18 cellular contexts compared by ENCODE assay signal in genomic region chr7:1498370-1499305, GRCh38.
DNase-seq lines count a peak whose midpoint lies in the region; ATAC-seq lines count a peak whose summit lies in the region.
"Had no signal": no experiment of that assay in that cellular context is flagged by ENCODE, and none has a peak within 500 bp of the region (broad histone marks: within the 10 kb centered on the region; RNA-seq: fewer than 3 reads in every experiment).

No MANE protein-coding gene starts in this region.

- ATAC-seq in stimulated activated naive CD8-positive, alpha-beta T cell treated with anti-CD3 and anti-CD28 coated beads, Interleukin-15, amount 100 ng/mL, for 72 hours = peak; percentile 35
- ATAC-seq in stimulated activated naive CD8-positive, alpha-beta T cell treated with anti-CD3 and anti-CD28 coated beads, Interleukin-15, Interleukin-2, amounts not matched to agents 100 U/mL and 50 U/mL, for 24 hours = no peak
- ATAC-seq in stimulated activated naive B cell treated with anti-CD40 and anti-IgM and Interleukin-4, amounts not matched to agents 10 μg/mL and 1 μg/mL and 100 μg/mL, for 72 hours (replicated peaks) = no peak
- no peak for ATAC-seq in HG03520 (IDR thresholded peaks at IDR 0.05; ENCODE audit: unreplicated experiment)
- ATAC-seq: GM12878, GM23338 had no signal

- H3K27ac Mint-ChIP-seq in activated naive CD4-positive, alpha-beta T cell treated with anti-CD3 and anti-CD28 coated beads, Interleukin-2, amount 10 ng/mL, durations not matched to agents 7 days and 5 days = peak overlapping the region; percentile 7
- H3K27ac Mint-ChIP-seq in stimulated activated naive CD8-positive, alpha-beta T cell treated with anti-CD3 and anti-CD28 coated beads, Interleukin-15, amount 100 ng/mL, for 72 hours = peak overlapping the region in 1 of 2 donors; percentile 12
- peak overlapping the region; percentile 20 for H3K27ac Mint-ChIP-seq in stimulated activated naive B cell treated with anti-CD40 and anti-IgM and Interleukin-4, amounts not matched to agents 10 μg/mL and 1 μg/mL and 100 μg/mL, for 72 hours
- H3K27ac Mint-ChIP-seq: B cell; CD4-positive, alpha-beta T cell; CD8-positive, alpha-beta memory T cell; GM23338; HFFc6 had no signal

- no peak for DNase-seq in activated naive CD4-positive, alpha-beta T cell treated with anti-CD3 and anti-CD28 coated beads, Interleukin-2, amount 10 ng/mL, durations not matched to agents 7 days and 5 days
- no peak for DNase-seq in activated naive CD4-positive, alpha-beta T cell treated with Interleukin-2 at 50 U/mL for 16 hours
- no peak for DNase-seq in stimulated activated naive CD8-positive, alpha-beta T cell treated with anti-CD3 and anti-CD28 coated beads, Interleukin-15, amount 100 ng/mL, for 72 hours
- DNase-seq in stimulated activated naive CD8-positive, alpha-beta T cell treated with anti-CD3 and anti-CD28 coated beads, Interleukin-15, Interleukin-2, amounts not matched to agents 100 U/mL and 50 U/mL, for 24 hours = no peak
- DNase-seq in stimulated activated naive B cell treated with anti-CD40 and anti-IgM and Interleukin-4, amounts not matched to agents 10 μg/mL and 1 μg/mL and 100 μg/mL, for 72 hours = no peak
- DNase-seq in NCI-H2081 (lab: John Stamatoyannopoulos, UW) = no peak
- DNase-seq: CD4-positive, alpha-beta T cell; CD8-positive, alpha-beta memory T cell; DMS 273 treated with DMSO at 0.1 percent for 48 hours; DMS79; EL; GDM1; HFFc6 had no signal

- H3K9me3 Mint-ChIP-seq in activated naive CD4-positive, alpha-beta T cell treated with anti-CD3 and anti-CD28 coated beads, Interleukin-2, amount 10 ng/mL, durations not matched to agents 7 days and 5 days = no peaks in the 10 kb centered on the region
- H3K9me3 Mint-ChIP-seq in stimulated activated naive CD8-positive, alpha-beta T cell treated with anti-CD3 and anti-CD28 coated beads, Interleukin-15, amount 100 ng/mL, for 72 hours = no peaks in the 10 kb centered on the region
- no peaks in the 10 kb centered on the region for H3K9me3 Mint-ChIP-seq in stimulated activated naive B cell treated with anti-CD40 and anti-IgM and Interleukin-4, amounts not matched to agents 10 μg/mL and 1 μg/mL and 100 μg/mL, for 72 hours
- H3K9me3 Mint-ChIP-seq: CD14-positive monocyte; CD4-positive, alpha-beta T cell; CD8-positive, alpha-beta memory T cell; GM23338; HFFc6 had no signal

- H3K4me1 Mint-ChIP-seq in activated naive CD4-positive, alpha-beta T cell treated with anti-CD3 and anti-CD28 coated beads, Interleukin-2, amount 10 ng/mL, durations not matched to agents 7 days and 5 days = peaks cover 28% of the 10 kb centered on the region
- peaks cover 27% of the 10 kb centered on the region for H3K4me1 Mint-ChIP-seq in stimulated activated naive CD8-positive, alpha-beta T cell treated with anti-CD3 and anti-CD28 coated beads, Interleukin-15, amount 100 ng/mL, for 72 hours
- H3K4me1 Mint-ChIP-seq in stimulated activated naive B cell treated with anti-CD40 and anti-IgM and Interleukin-4, amounts not matched to agents 10 μg/mL and 1 μg/mL and 100 μg/mL, for 72 hours = peaks cover 25 to 30% of the 10 kb centered on the region in 2 donors

- CTCF ChIA-PET in activated naive CD4-positive, alpha-beta T cell treated with anti-CD3 and anti-CD28 coated beads, Interleukin-2, amount 10 ng/mL, durations not matched to agents 7 days and 5 days (lab: Charles Lee) = no interaction called here

- H3K27me3 Mint-ChIP-seq in activated naive CD4-positive, alpha-beta T cell treated with anti-CD3 and anti-CD28 coated beads, Interleukin-2, amount 10 ng/mL, durations not matched to agents 7 days and 5 days = no peaks in the 10 kb centered on the region
- no peaks in the 10 kb centered on the region for H3K27me3 Mint-ChIP-seq in stimulated activated naive CD8-positive, alpha-beta T cell treated with anti-CD3 and anti-CD28 coated beads, Interleukin-15, amount 100 ng/mL, for 72 hours
- H3K27me3 Mint-ChIP-seq in stimulated activated naive B cell treated with anti-CD40 and anti-IgM and Interleukin-4, amounts not matched to agents 10 μg/mL and 1 μg/mL and 100 μg/mL, for 72 hours = no peaks in the 10 kb centered on the region
- H3K27me3 Mint-ChIP-seq: B cell; CD4-positive, alpha-beta T cell had no signal

- H3K36me3 Mint-ChIP-seq in activated naive CD4-positive, alpha-beta T cell treated with anti-CD3 and anti-CD28 coated beads, Interleukin-2, amount 10 ng/mL, durations not matched to agents 7 days and 5 days = peaks cover 32% of the 10 kb centered on the region
- H3K36me3 Mint-ChIP-seq in stimulated activated naive B cell treated with anti-CD40 and anti-IgM and Interleukin-4, amounts not matched to agents 10 μg/mL and 1 μg/mL and 100 μg/mL, for 72 hours = peaks cover 40 to 44% of the 10 kb centered on the region in 2 donors

- H3K4me3 Mint-ChIP-seq in activated naive CD4-positive, alpha-beta T cell treated with anti-CD3 and anti-CD28 coated beads, Interleukin-2, amount 10 ng/mL, durations not matched to agents 7 days and 5 days = no peak overlapping the region
- no peak overlapping the region for H3K4me3 Mint-ChIP-seq in stimulated activated naive CD8-positive, alpha-beta T cell treated with anti-CD3 and anti-CD28 coated beads, Interleukin-15, amount 100 ng/mL, for 72 hours
- no peak overlapping the region for H3K4me3 Mint-ChIP-seq in stimulated activated naive B cell treated with anti-CD40 and anti-IgM and Interleukin-4, amounts not matched to agents 10 μg/mL and 1 μg/mL and 100 μg/mL, for 72 hours
- H3K4me3 Mint-ChIP-seq: B cell; CD14-positive monocyte; CD4-positive, alpha-beta T cell; GM23338; HFFc6 had no signal
